10 cellular contexts compared by ENCODE assay signal in genomic region chr10:132371641-132372081, GRCh38. TPM values are rescaled to one million over a fixed set of nuclear protein-coding genes. Genes with fewer than 3 reads are reported as not detected.
DNase-seq lines count a peak whose midpoint lies in the region; ATAC-seq and TF ChIP-seq lines count a peak whose summit lies in the region.
"Had no signal": no experiment of that assay in that cellular context is flagged by ENCODE, and none has a peak within 500 bp of the region (broad histone marks: within the 10 kb centered on the region; RNA-seq: fewer than 3 reads in every experiment).

No MANE protein-coding gene starts in this region.

- H3K4me1 ChIP-seq in DOHH2 (ENCODE audit: control insufficient read depth, low read length) (no peaks in the 10 kb centered on the region), OCI-LY3 (ENCODE audit: low read length) (no peaks in the 10 kb centered on the region), thyroid gland (no peaks in the 10 kb centered on the region)
- H3K4me1 ChIP-seq: esophagus muscularis mucosa had no signal

- TF ChIP-seq CTCF in 22Rv1 (IDR thresholded peaks at IDR 0.05) (peak; percentile 35), DOHH2 (IDR thresholded peaks at IDR 0.05; ENCODE audit: low read depth, low read length, poor library complexity, severe bottlenecking) (peak; percentile 75), OCI-LY3 (IDR thresholded peaks at IDR 0.05; ENCODE audit: low read depth, low read length) (peak; percentile 25), fibroblast of mammary gland (conservative IDR thresholded peaks at IDR 0.05; ENCODE audit: control insufficient read depth, insufficient read depth, low read depth, low read length) (peak; percentile 39), thyroid gland (IDR thresholded peaks at IDR 0.05) (no peak)

- H3F3A ChIP-seq in DOHH2 (ENCODE audit: control insufficient read depth, insufficient read depth) = no peaks in the 10 kb centered on the region

- intact Hi-C loops in thyroid gland (cut with DNase I) = no loop called here

- no peaks in the 10 kb centered on the region for H4K20me1 ChIP-seq in DOHH2 (ENCODE audit: control insufficient read depth, insufficient read depth, low read depth, low read length)
- no peaks in the 10 kb centered on the region for H4K20me1 ChIP-seq in OCI-LY3 (ENCODE audit: insufficient read depth, low read length)

- H3K9me3 ChIP-seq in DOHH2 (ENCODE audit: control insufficient read depth, insufficient read depth, low read length) = no peaks in the 10 kb centered on the region
- H3K9me3 ChIP-seq in OCI-LY3 (ENCODE audit: insufficient read depth, low read length) = no peaks in the 10 kb centered on the region
- no peaks in the 10 kb centered on the region for H3K9me3 ChIP-seq in thyroid gland
- H3K9me3 ChIP-seq: esophagus muscularis mucosa, mucosa of descending colon had no signal

- ATAC-seq in GM21390 (IDR thresholded peaks at IDR 0.05; ENCODE audit: unreplicated experiment) = no peak
- ATAC-seq: mucosa of descending colon had no signal

- H3K4me3 ChIP-seq in DOHH2 (ENCODE audit: low read length) (no peak overlapping the region), OCI-LY3 (ENCODE audit: low read length) (no peak overlapping the region), fibroblast of mammary gland (ENCODE audit: control insufficient read depth, low read depth, low read length) (no peak overlapping the region), thyroid gland (replicated peaks in 1 of 3) (no peak overlapping the region)
- H3K4me3 ChIP-seq: esophagus muscularis mucosa, mucosa of descending colon had no signal

- DNase-seq in fibroblast of mammary gland (ENCODE audit: low read depth) = no peak
- no peak for DNase-seq in thyroid gland
- DNase-seq in mesenteric fat pad (ENCODE audit: low spot score) = no peak
- DNase-seq in COLO829 (ENCODE audit: low spot score) = no peak

- no peak overlapping the region for H2AFZ ChIP-seq in OCI-LY3 (ENCODE audit: low read depth, low read length)

- H3K27ac ChIP-seq in 22Rv1 = no peak overlapping the region
- H3K27ac ChIP-seq in DOHH2 (ENCODE audit: low read depth, low read length) = no peak overlapping the region
- no peak overlapping the region for H3K27ac ChIP-seq in OCI-LY3 (ENCODE audit: low read length)
- H3K27ac ChIP-seq in thyroid gland = no peak overlapping the region
- H3K27ac ChIP-seq: esophagus muscularis mucosa had no signal

- TF ChIP-seq POLR2A in thyroid gland (IDR thresholded peaks at IDR 0.05) = no peak

- H3K79me2 ChIP-seq in DOHH2 (ENCODE audit: control insufficient read depth, low read length) (no peaks in the 10 kb centered on the region), OCI-LY3 (ENCODE audit: low read length) (no peaks in the 10 kb centered on the region)

- no peak overlapping the region for H3K9ac ChIP-seq in OCI-LY3 (ENCODE audit: low read length)

- H3K4me2 ChIP-seq in DOHH2 (ENCODE audit: low read length) (no peak overlapping the region), OCI-LY3 (ENCODE audit: low read length) (no peak overlapping the region)

- no peaks in the 10 kb centered on the region for H3K9me2 ChIP-seq in DOHH2 (replicated peaks; ENCODE audit: control insufficient read depth, low read length)

- WGBS in thyroid gland, 2 donors = 65 to 73% methylated on average over 4 to 8 of the region's 9 CpGs

- H3K27me3 ChIP-seq in DOHH2 (ENCODE audit: control insufficient read depth, low read length) (no peaks in the 10 kb centered on the region), OCI-LY3 (ENCODE audit: low read depth, low read length) (no peaks in the 10 kb centered on the region), thyroid gland (no peaks in the 10 kb centered on the region)
- H3K27me3 ChIP-seq: esophagus muscularis mucosa had no signal

- no peaks in the 10 kb centered on the region for H3K36me3 ChIP-seq in DOHH2 (ENCODE audit: control insufficient read depth, low read length)
- no peaks in the 10 kb centered on the region for H3K36me3 ChIP-seq in OCI-LY3 (replicated peaks; ENCODE audit: low read depth, low read length)
- H3K36me3 ChIP-seq in thyroid gland = peaks cover 0 to under 1% of the 10 kb centered on the region in 2 donors

RNA-seq across cellular contexts. Expression of gene PWWP2B, which starts 25.3 kb away (rescaled TPM):
- total RNA-seq in thyroid gland (10 to 100 TPM; 14.5 to 35.4 (median 27.3) TPM), mesenteric fat pad (30.4 TPM)

RNA-seq across cellular contexts. Expression of gene LRRC27, which starts 39.7 kb away (rescaled TPM):
- total RNA-seq in thyroid gland (10 to 100 TPM; 14.0 to 24.4 (median 19.4) TPM), mesenteric fat pad (9.0 TPM)

Comparison
In these comparisons a context has a peak if more than half of its experiments do, and no peak if none do; other contexts are left out.
1. CTCF ChIP-seq: peak in 22Rv1 (single experiment), DOHH2 (single experiment), OCI-LY3 (single experiment) and fibroblast of mammary gland (single experiment); none in thyroid gland (0 of 6).